In the genomic region with DNA sequence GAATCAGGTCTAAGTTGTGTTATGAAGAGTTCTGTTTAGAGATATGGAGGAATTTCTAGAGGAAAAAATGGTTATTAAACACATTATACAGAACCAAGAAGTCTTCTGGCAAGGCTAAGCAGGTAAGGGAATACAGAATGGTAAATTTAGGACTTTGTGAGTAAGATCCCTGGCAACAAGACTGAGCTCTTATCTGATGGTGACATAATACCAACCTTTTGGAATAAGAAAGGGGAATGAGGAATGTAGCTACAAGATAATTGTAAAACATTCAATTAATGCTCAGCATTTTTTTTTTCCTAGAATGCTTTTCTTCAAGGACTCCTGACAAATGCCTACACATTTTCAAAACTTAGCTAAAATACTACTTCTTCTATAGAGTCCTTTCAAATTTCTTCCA, we compare ENCODE assay signal across 27 cellular contexts. TPM values are rescaled to one million over a fixed set of nuclear protein-coding genes. Genes with fewer than 3 reads are reported as not detected.
DNase-seq lines count a peak whose midpoint lies in the region; ATAC-seq, FAIRE-seq and TF ChIP-seq lines count a peak whose summit lies in the region.
"Had no signal": no experiment of that assay in that cellular context is flagged by ENCODE, and none has a peak within 500 bp of the region (broad histone marks: within the 10 kb centered on the region; RNA-seq: fewer than 3 reads in every experiment).

No MANE protein-coding gene starts in this region.

- intact Hi-C loops in stomach (cut with DNase I; ENCODE audit: low total_unique reads), result no loop called here

- no peak overlapping the region for H4K8ac ChIP-seq in H9 (replicated peaks; ENCODE audit: insufficient read length, low read depth, low read length)

- no peaks in the 10 kb centered on the region for H3K27me3 ChIP-seq in H9 (ENCODE audit: insufficient read depth, low read length)
- no peaks in the 10 kb centered on the region for H3K27me3 ChIP-seq in astrocyte (ENCODE audit: insufficient read depth, low read length)
- H3K27me3 ChIP-seq in stomach, result no peaks in the 10 kb centered on the region
- H3K27me3 ChIP-seq: BLaER1 had no signal

- H3K79me2 ChIP-seq in H9 (ENCODE audit: insufficient read depth, low read length), result 0 out of 2 replicates have a peak, but pooled peaks cover 1% of the 10 kb centered on the region
- peaks cover 3% of the 10 kb centered on the region for H3K79me2 ChIP-seq in astrocyte (ENCODE audit: insufficient read depth, low read length)

- no peak overlapping the region for H2BK20ac ChIP-seq in H9 (ENCODE audit: low read depth, low read length, poor library complexity, severe bottlenecking)

- no peak for ATAC-seq in HG02678 (IDR thresholded peaks at IDR 0.05; ENCODE audit: unreplicated experiment)

- no peak overlapping the region for H3T11ph ChIP-seq in H9 (ENCODE audit: low read length)

- H3K4me3 ChIP-seq in astrocyte (ENCODE audit: insufficient read depth, low read depth, low read length), result no peak overlapping the region
- H3K4me3 ChIP-seq in fibroblast of the aortic adventitia (ENCODE audit: low read depth, low read length), result no peak overlapping the region
- H3K4me3 ChIP-seq in stomach, result no peak overlapping the region
- H3K4me3 ChIP-seq: BLaER1, SK-N-MC had no signal

- H3K4me1 Mint-ChIP-seq in H9 (peaks cover 29 to 30% of the 10 kb centered on the region in 2 experiments), astrocyte (ENCODE audit: low read depth, unreplicated experiment) (peaks cover 2% of the 10 kb centered on the region)

- no peaks in the 10 kb centered on the region for H3K36me3 ChIP-seq in astrocyte (ENCODE audit: insufficient read depth, low read length)
- peaks cover 0 to 6% (median 3%) of the 10 kb centered on the region in 4 donors for H3K36me3 ChIP-seq in stomach
- H3K36me3 ChIP-seq: BLaER1 had no signal

- DNase-seq in GM03348 (ENCODE audit: low spot score) (peak; percentile 5), H9 (no peak), astrocyte (ENCODE audit: low read depth) (peak; percentile 52), fibroblast of the aortic adventitia (ENCODE audit: low read depth) (peak; percentile 39), stomach (no peak), DMS53 (lab: John Stamatoyannopoulos, UW) (no peak)
- DNase-seq: CD4-positive, CD25-positive, alpha-beta regulatory T cell; DMS153; H7; HFFc6; KBM-7; MM.1S; NCI-H1417; NCI-H1694; NCI-H2029 treated with DMSO at 0.1 percent for 48 hours; NCI-H2227 treated with DMSO at 0.1 percent for 48 hours; NCI-H510A treated with DMSO at 0.1 percent for 48 hours; SIG-M5 had no signal

- H3K27ac Mint-ChIP-seq in H9 (peak overlapping the region in 2 of 3 experiments; percentile 55 to 74; a peak in 2 of 7 replicates), astrocyte (ENCODE audit: unreplicated experiment) (no peak overlapping the region)
- H3K27ac Mint-ChIP-seq: HFFc6 had no signal

- no peak overlapping the region for H2BK120ac ChIP-seq in H9 (ENCODE audit: low read depth, low read length, poor library complexity, severe bottlenecking)

- no peak overlapping the region for H3K23ac ChIP-seq in H9 (ENCODE audit: insufficient read length, low read depth, low read length)

- TF ChIP-seq CTCF in H9 (conservative IDR thresholded peaks at IDR 0.05), result no peak
- TF ChIP-seq CTCF in astrocyte (IDR thresholded peaks at IDR 0.05; ENCODE audit: insufficient read depth, low read depth, low read length), result no peak
- no peak for TF ChIP-seq CTCF in fibroblast of the aortic adventitia (IDR thresholded peaks at IDR 0.05; ENCODE audit: insufficient read depth, low read length)
- no peak for TF ChIP-seq CTCF in stomach (IDR thresholded peaks at IDR 0.05)

- H3K4me2 ChIP-seq in H9 (ENCODE audit: insufficient read depth, insufficient read length, low read length), result no peak overlapping the region
- no peak overlapping the region for H3K4me2 ChIP-seq in astrocyte (ENCODE audit: low read length)
- H3K4me2 ChIP-seq: BLaER1 had no signal

- no peak overlapping the region for H2AFZ ChIP-seq in H9 (ENCODE audit: low read length)
- no peak overlapping the region for H2AFZ ChIP-seq in astrocyte (ENCODE audit: low read depth, low read length)

- TF ChIP-seq EP300 in stomach (IDR thresholded peaks at IDR 0.05), result no peak

- H3K9me3 ChIP-seq in H9 (ENCODE audit: control insufficient read depth, low read depth, low read length), result no peaks in the 10 kb centered on the region
- no peaks in the 10 kb centered on the region for H3K9me3 ChIP-seq in astrocyte (ENCODE audit: insufficient read depth, low read depth, low read length)
- no peaks in the 10 kb centered on the region for H3K9me3 ChIP-seq in stomach
- H3K9me3 ChIP-seq: BLaER1 had no signal

- no peak overlapping the region for H3K9ac ChIP-seq in H9 (ENCODE audit: extremely low read depth, insufficient read length, low read length)
- H3K9ac ChIP-seq in astrocyte (ENCODE audit: low read length), result no peak overlapping the region
- H3K9ac ChIP-seq: BLaER1 had no signal

- H3K36me3 Mint-ChIP-seq in H9 (ENCODE audit: insufficient read depth in 1 of 3, low read depth in 3 of 3) (no peaks in the 10 kb centered on the region; a peak in 1 of 7 replicates), astrocyte (ENCODE audit: low read depth, unreplicated experiment) (no peaks in the 10 kb centered on the region)

- no peak overlapping the region for H3K4me3 Mint-ChIP-seq in H9
- H3K4me3 Mint-ChIP-seq in astrocyte (ENCODE audit: unreplicated experiment), result no peak overlapping the region
- H3K4me3 Mint-ChIP-seq: CD4-positive, CD25-positive, alpha-beta regulatory T cell; HFFc6 had no signal

- H4K5ac ChIP-seq in H9 (ENCODE audit: insufficient read length, low read depth, low read length), result no peak overlapping the region

- H3K79me1 ChIP-seq in H9 (ENCODE audit: insufficient read depth, low read depth, low read length, poor library complexity, severe bottlenecking), result no peaks in the 10 kb centered on the region

- no peak for TF ChIP-seq POLR2A in stomach (IDR thresholded peaks at IDR 0.05)

- no peak overlapping the region for H2BK12ac ChIP-seq in H9 (ENCODE audit: insufficient read length, low read depth, low read length)

- peaks cover 0 to 3% of the 10 kb centered on the region in 2 experiments; a peak in 1 of 5 replicates for H3K9me3 Mint-ChIP-seq in H9
- H3K9me3 Mint-ChIP-seq in astrocyte (ENCODE audit: unreplicated experiment), result no peaks in the 10 kb centered on the region
- H3K9me3 Mint-ChIP-seq: HFFc6 had no signal

- FAIRE-seq in astrocyte (lab: Jason Lieb, UNC), result no peak
- FAIRE-seq: HTR-8/SVneo, RCC 7860 had no signal

- no peak overlapping the region for H2AK5ac ChIP-seq in H9 (ENCODE audit: insufficient read length, low read length)

- no peak overlapping the region for H2BK5ac ChIP-seq in H9 (ENCODE audit: insufficient read length, low read length)

- no peak overlapping the region for H3K18ac ChIP-seq in H9 (ENCODE audit: insufficient read length, low read depth, low read length)

- H3K27me3 Mint-ChIP-seq in H9 (ENCODE audit: low read depth) (no peaks in the 10 kb centered on the region), astrocyte (ENCODE audit: low read depth, unreplicated experiment) (no peaks in the 10 kb centered on the region)
- H3K27me3 Mint-ChIP-seq: CD4-positive, CD25-positive, alpha-beta regulatory T cell had no signal

- H3K4me1 ChIP-seq in H9 (ENCODE audit: insufficient read depth, low read length) (no peaks in the 10 kb centered on the region; the same call in 1 of the 2 replicates), astrocyte (ENCODE audit: insufficient read depth, low read length) (no peaks in the 10 kb centered on the region), stomach (no peaks in the 10 kb centered on the region)
- H3K4me1 ChIP-seq: BLaER1 had no signal

- H3K27ac ChIP-seq in H9 (ENCODE audit: insufficient read length, low read depth, low read length) (no peak overlapping the region), astrocyte (ENCODE audit: low read depth, low read length) (no peak overlapping the region), stomach (no peak overlapping the region)
- H3K27ac ChIP-seq: BLaER1, SK-N-MC had no signal

- H4K91ac ChIP-seq in H9 (ENCODE audit: insufficient read length, low read depth, low read length), result no peak overlapping the region

- no peak overlapping the region for H3K4ac ChIP-seq in H9 (ENCODE audit: low read depth, low read length)

- no peaks in the 10 kb centered on the region for H3K23me2 ChIP-seq in H9 (ENCODE audit: insufficient read length, low read depth, low read length, poor library complexity, severe bottlenecking)

- H3K14ac ChIP-seq in H9 (ENCODE audit: insufficient read depth, low read length), result no peak overlapping the region

- H4K20me1 ChIP-seq in H9 (ENCODE audit: control insufficient read depth, insufficient read depth, insufficient read length) (no peaks in the 10 kb centered on the region), astrocyte (ENCODE audit: insufficient read depth, low read length) (peaks cover 2% of the 10 kb centered on the region)

- H2BK15ac ChIP-seq in H9 (ENCODE audit: low read depth, low read length), result no peak overlapping the region

- no peak overlapping the region for H3K56ac ChIP-seq in H9 (ENCODE audit: insufficient read length, low read depth, low read length)

RNA-seq across cellular contexts. Expression of gene CYB5R4, which starts 51.8 kb away (rescaled TPM):
- total RNA-seq in H9 (2021) (16.7 and 17.5 TPM in 2 replicates), astrocyte (13.6 and 14.0 TPM in 2 replicates), fibroblast of the aortic adventitia (ENCODE audit: low replicate concordance) (2.8 and 7.2 TPM in 2 replicates), stomach (10 to 100 TPM in 3 of 5 donors, 1 to 10 TPM in 1, under 1 TPM in 1; 0.89 to 50.7 (median 14.6) TPM)
- 10 to 100 TPM in 2 of 3 donors, 1 to 10 TPM in 1; 3.8 to 17.1 (median 10.1) TPM for polyA plus RNA-seq in stomach

RNA-seq across cellular contexts. Expression of gene RIPPLY2, which starts 58.1 kb away (rescaled TPM):
- total RNA-seq in H9 (2021), result 0.90 TPM in 2 replicates
- total RNA-seq in astrocyte, result not detected in 2 replicates
- total RNA-seq in fibroblast of the aortic adventitia (ENCODE audit: low replicate concordance), result not detected in 2 replicates
- total RNA-seq in stomach, result not detected
- polyA plus RNA-seq in stomach, result 1 to 10 TPM in 1 of 3 donors, under 1 TPM in 1, not detected in 1; 1.00 to 1.5 TPM
- total RNA-seq: A172; CD4-positive, CD25-positive, alpha-beta regulatory T cell; G401; HFFc6; LHCN-M2 had no signal
- polyA plus RNA-seq: AG04450; CD4-positive, CD25-positive, alpha-beta regulatory T cell had no signal

Comparison
In these comparisons a context has a peak if more than half of its experiments do, and no peak if none do; other contexts are left out.
1. DNase-seq: peak in GM03348 (single experiment), astrocyte (single experiment) and fibroblast of the aortic adventitia (single experiment); none in H9 (single experiment), stomach (single experiment) and DMS53 (single experiment).